ENCODE assay signal across 9 cellular contexts in genomic region chr5:131536211-131536826, GRCh38.
DNase-seq lines count a peak whose midpoint lies in the region; ATAC-seq, FAIRE-seq and TF ChIP-seq lines count a peak whose summit lies in the region.
"Had no signal": no experiment of that assay in that cellular context is flagged by ENCODE, and none has a peak within 500 bp of the region (broad histone marks: within the 10 kb centered on the region; RNA-seq: fewer than 3 reads in every experiment).

No MANE protein-coding gene starts in this region.

- peak overlapping the region; percentile 37 for H3K4me3 Mint-ChIP-seq in T-helper 2 cell treated with Interferon-gamma antibody and Interleukin-4, amounts not matched to agents 5 μg/mL and 100 μg/mL, for 36 hours

- H3K9me3 Mint-ChIP-seq in T-helper 2 cell treated with Interferon-gamma antibody and Interleukin-4, amounts not matched to agents 5 μg/mL and 100 μg/mL, for 36 hours: no peaks in the 10 kb centered on the region

- H3K27me3 Mint-ChIP-seq in T-helper 2 cell treated with Interferon-gamma antibody and Interleukin-4, amounts not matched to agents 5 μg/mL and 100 μg/mL, for 36 hours (ENCODE audit: low read depth): no peaks in the 10 kb centered on the region

- FAIRE-seq in GM12891 (lab: Jason Lieb, UNC): peak; percentile 84

- ATAC-seq in GM21423 (IDR thresholded peaks at IDR 0.05; ENCODE audit: unreplicated experiment) (peak; percentile 91), HG03558 (IDR thresholded peaks at IDR 0.05; ENCODE audit: extremely low read depth, unreplicated experiment) (peak; percentile 86)

- H3K36me3 Mint-ChIP-seq in T-helper 2 cell treated with Interferon-gamma antibody and Interleukin-4, amounts not matched to agents 5 μg/mL and 100 μg/mL, for 36 hours (ENCODE audit: low read depth): peaks cover 23% of the 10 kb centered on the region

- no peak for TF ChIP-seq POLR2A in GM12891 (IDR thresholded peaks at IDR 0.05; ENCODE audit: low read depth, low read length)

- H3K27ac Mint-ChIP-seq in T-helper 2 cell treated with Interferon-gamma antibody and Interleukin-4, amounts not matched to agents 5 μg/mL and 100 μg/mL, for 36 hours: peak overlapping the region; percentile 71

- H3K4me1 Mint-ChIP-seq in T-helper 2 cell treated with Interferon-gamma antibody and Interleukin-4, amounts not matched to agents 5 μg/mL and 100 μg/mL, for 36 hours (ENCODE audit: low read depth): peaks cover 56% of the 10 kb centered on the region

- no peak for DNase-seq in GM12891 (ENCODE audit: insufficient read length, low spot score)
- DNase-seq in T-helper 2 cell treated with Interferon-gamma antibody and Interleukin-4, amounts not matched to agents 5 μg/mL and 100 μg/mL, for 36 hours (ENCODE audit: low spot score): no peak
- peak; percentile 28 for DNase-seq in left kidney (ENCODE audit: low read depth, low spot score)
- no peak for DNase-seq in NCI-H2081 treated with DMSO at 0.1 percent for 48 hours (lab: John Stamatoyannopoulos, UW)
- no peak for DNase-seq in Ammon's horn (ENCODE audit: low spot score)
- DNase-seq in COR-L47 (lab: John Stamatoyannopoulos, UW): no peak
- DNase-seq: gastrocnemius medialis had no signal

TF ChIP-seq in GM12891, 5 proteins besides CTCF, POLR2A, EP300 and RAD21:
- TF ChIP-seq PAX5 (IDR thresholded peaks at IDR 0.05; ENCODE audit: insufficient read depth, low read length, severe bottlenecking) (no peak), SPI1 (IDR thresholded peaks at IDR 0.05; ENCODE audit: low read depth, low read length) (peak; percentile 26; the same call in 1 of the 2 replicates)
